Comparison of ENCODE assay signal across 1 cellular context in the genomic region with DNA sequence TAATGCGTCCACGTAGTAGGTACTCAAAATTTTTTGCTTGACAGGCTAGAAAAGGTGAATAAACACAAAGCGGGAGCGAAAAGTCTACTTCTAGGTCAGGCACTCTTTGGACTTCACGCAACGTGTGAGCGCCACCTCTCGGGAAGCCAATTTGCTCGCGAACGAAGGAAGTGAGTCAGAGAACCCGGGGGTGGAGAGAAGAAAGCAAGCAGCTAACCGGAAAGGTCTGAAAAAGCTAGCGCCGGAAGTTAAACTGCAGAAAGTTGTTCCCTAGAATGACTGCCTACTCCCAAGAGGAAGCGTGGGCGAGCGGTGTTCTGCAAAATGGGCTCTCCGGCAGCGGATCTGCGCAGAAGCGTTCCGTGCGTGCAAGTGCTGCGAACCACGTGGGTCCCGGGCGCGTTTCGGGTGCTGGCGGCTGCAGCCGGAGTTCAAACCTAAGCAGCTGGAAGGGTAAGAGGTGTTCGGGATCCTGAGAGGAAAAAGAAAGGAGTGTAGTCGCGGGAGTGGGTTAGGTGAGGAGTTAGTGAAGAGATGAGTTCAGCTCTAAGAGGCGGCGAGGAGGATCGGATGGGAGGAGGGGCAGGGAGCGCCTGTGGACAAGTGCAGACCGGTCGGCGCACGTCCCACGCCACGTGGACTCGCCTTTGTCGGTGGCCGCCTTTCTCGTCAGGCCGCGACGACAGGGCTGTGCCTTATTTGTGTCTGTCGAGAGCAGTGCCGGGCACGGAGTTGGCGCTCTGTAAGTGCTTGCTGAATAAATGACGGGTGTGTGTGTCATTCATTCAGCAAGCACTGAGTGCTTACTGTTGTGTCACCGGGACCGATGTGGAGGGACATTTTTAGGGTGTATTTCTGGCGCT.
TF ChIP-seq lines count a peak whose summit lies in the region.

TSS of gene NME1 (plus strand) at position 350 of the 863 bp plus-strand sequence. CDS start 2,096 bp downstream, outside the sequence.

TF ChIP-seq in K562, 482 proteins besides CTCF, POLR2A, EP300 and RAD21 (continued from another document and continues in another):
- TF ChIP-seq, protein P1, sequence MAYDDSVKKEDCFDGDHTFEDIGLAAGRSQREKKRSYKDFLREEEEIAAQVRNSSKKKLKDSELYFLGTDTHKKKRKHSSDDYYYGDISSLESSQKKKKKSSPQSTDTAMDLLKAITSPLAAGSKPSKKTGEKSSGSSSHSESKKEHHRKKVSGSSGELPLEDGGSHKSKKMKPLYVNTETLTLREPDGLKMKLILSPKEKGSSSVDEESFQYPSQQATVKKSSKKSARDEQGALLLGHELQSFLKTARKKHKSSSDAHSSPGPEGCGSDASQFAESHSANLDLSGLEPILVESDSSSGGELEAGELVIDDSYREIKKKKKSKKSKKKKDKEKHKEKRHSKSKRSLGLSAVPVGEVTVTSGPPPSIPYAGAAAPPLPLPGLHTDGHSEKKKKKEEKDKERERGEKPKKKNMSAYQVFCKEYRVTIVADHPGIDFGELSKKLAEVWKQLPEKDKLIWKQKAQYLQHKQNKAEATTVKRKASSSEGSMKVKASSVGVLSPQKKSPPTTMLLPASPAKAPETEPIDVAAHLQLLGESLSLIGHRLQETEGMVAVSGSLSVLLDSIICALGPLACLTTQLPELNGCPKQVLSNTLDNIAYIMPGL (CRISPR knock-in tag; IDR thresholded peaks at IDR 0.05), result peak; percentile 44; the same call in 1 of the 2 replicates
- no peak for TF ChIP-seq ZNF239 (CRISPR knock-in tag; IDR thresholded peaks at IDR 0.05)
- TF ChIP-seq CBFB (CRISPR knock-in tag; IDR thresholded peaks at IDR 0.05), result peak; percentile 89
- no peak for TF ChIP-seq TCFL5 (CRISPR knock-in tag; conservative IDR thresholded peaks at IDR 0.05)
- TF ChIP-seq, protein P2, sequence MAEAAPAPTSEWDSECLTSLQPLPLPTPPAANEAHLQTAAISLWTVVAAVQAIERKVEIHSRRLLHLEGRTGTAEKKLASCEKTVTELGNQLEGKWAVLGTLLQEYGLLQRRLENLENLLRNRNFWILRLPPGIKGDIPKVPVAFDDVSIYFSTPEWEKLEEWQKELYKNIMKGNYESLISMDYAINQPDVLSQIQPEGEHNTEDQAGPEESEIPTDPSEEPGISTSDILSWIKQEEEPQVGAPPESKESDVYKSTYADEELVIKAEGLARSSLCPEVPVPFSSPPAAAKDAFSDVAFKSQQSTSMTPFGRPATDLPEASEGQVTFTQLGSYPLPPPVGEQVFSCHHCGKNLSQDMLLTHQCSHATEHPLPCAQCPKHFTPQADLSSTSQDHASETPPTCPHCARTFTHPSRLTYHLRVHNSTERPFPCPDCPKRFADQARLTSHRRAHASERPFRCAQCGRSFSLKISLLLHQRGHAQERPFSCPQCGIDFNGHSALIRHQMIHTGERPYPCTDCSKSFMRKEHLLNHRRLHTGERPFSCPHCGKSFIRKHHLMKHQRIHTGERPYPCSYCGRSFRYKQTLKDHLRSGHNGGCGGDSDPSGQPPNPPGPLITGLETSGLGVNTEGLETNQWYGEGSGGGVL (CRISPR knock-in tag; IDR thresholded peaks at IDR 0.05), result no peak
- TF ChIP-seq, protein P3, sequence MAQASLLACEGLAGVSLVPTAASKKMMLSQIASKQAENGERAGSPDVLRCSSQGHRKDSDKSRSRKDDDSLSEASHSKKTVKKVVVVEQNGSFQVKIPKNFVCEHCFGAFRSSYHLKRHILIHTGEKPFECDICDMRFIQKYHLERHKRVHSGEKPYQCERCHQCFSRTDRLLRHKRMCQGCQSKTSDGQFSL (CRISPR knock-in tag; IDR thresholded peaks at IDR 0.05), result peak; percentile 37; the same call in 1 of the 2 replicates
- TF ChIP-seq, protein P3 (tag; IDR thresholded peaks at IDR 0.05), result no peak
- TF ChIP-seq NFE2L1 (tag; IDR thresholded peaks at IDR 0.05; ENCODE audit: borderline replicate concordance, low read depth), result no peak
- no peak for TF ChIP-seq DDX20 (tag; IDR thresholded peaks at IDR 0.05; ENCODE audit: low read depth)
- peak; percentile 92 for TF ChIP-seq NR2C1 (IDR thresholded peaks at IDR 0.05)
- TF ChIP-seq NR2C1 (tag; IDR thresholded peaks at IDR 0.05), result peak; percentile 97
- no peak for TF ChIP-seq RBM39 (optimal IDR thresholded peaks at IDR 0.05; ENCODE audit: low read depth, low read length)
- peak; percentile 76 for TF ChIP-seq HDAC3 (IDR thresholded peaks at IDR 0.05; ENCODE audit: borderline replicate concordance, partially characterized antibody)
- no peak for TF ChIP-seq CHCHD3 (CRISPR knock-in tag; IDR thresholded peaks at IDR 0.05)
- peak; percentile 99 for TF ChIP-seq SIN3A (IDR thresholded peaks at IDR 0.05; ENCODE audit: borderline replicate concordance in 2 of 2, control insufficient read depth in 1 of 2, low read depth in 2 of 2, low read length in 2 of 2)
- no peak for TF ChIP-seq SMARCB1 (IDR thresholded peaks at IDR 0.05; ENCODE audit: insufficient read length, low read depth)
- TF ChIP-seq ZNF134 (CRISPR knock-in tag; conservative IDR thresholded peaks at IDR 0.05), result 0 out of 2 replicates have a peak, but pooled peaks have one; percentile 13
- TF ChIP-seq PRMT5 (CRISPR knock-in tag; IDR thresholded peaks at IDR 0.05), result no peak
- TF ChIP-seq SMC3 (conservative IDR thresholded peaks at IDR 0.05; ENCODE audit: insufficient read depth, low read depth, low read length), result peak; percentile 93
- peak; percentile 61 for TF ChIP-seq PYGO2 (tag; IDR thresholded peaks at IDR 0.05)
- 0 out of 2 replicates have a peak, but pooled peaks have one; percentile 42 for TF ChIP-seq JUNB (CRISPR knock-in tag; conservative IDR thresholded peaks at IDR 0.05)
- TF ChIP-seq LARP7 (IDR thresholded peaks at IDR 0.05), result peak; percentile 98
- peak; percentile 66; the same call in 1 of the 2 replicates for TF ChIP-seq SMARCE1 (IDR thresholded peaks at IDR 0.05)
- no peak for TF ChIP-seq ZNF23 (CRISPR knock-in tag; IDR thresholded peaks at IDR 0.05)
- TF ChIP-seq HNRNPK (IDR thresholded peaks at IDR 0.05; ENCODE audit: low read depth, low read length, poor library complexity, severe bottlenecking), result no peak
- no peak for TF ChIP-seq XRCC4 (IDR thresholded peaks at IDR 0.05; ENCODE audit: extremely low read depth, insufficient read depth, insufficient read length)
- peak; percentile 88 for TF ChIP-seq ZC3H8 (IDR thresholded peaks at IDR 0.05)
- TF ChIP-seq, protein P4, sequence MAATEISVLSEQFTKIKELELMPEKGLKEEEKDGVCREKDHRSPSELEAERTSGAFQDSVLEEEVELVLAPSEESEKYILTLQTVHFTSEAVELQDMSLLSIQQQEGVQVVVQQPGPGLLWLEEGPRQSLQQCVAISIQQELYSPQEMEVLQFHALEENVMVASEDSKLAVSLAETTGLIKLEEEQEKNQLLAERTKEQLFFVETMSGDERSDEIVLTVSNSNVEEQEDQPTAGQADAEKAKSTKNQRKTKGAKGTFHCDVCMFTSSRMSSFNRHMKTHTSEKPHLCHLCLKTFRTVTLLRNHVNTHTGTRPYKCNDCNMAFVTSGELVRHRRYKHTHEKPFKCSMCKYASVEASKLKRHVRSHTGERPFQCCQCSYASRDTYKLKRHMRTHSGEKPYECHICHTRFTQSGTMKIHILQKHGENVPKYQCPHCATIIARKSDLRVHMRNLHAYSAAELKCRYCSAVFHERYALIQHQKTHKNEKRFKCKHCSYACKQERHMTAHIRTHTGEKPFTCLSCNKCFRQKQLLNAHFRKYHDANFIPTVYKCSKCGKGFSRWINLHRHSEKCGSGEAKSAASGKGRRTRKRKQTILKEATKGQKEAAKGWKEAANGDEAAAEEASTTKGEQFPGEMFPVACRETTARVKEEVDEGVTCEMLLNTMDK (IDR thresholded peaks at IDR 0.05; ENCODE audit: borderline replicate concordance, insufficient read depth, low read depth, low read length, poor library complexity, severe bottlenecking), result peak; percentile 37
- no peak for TF ChIP-seq SNRNP70 (optimal IDR thresholded peaks at IDR 0.05; ENCODE audit: low read depth, low read length)
- TF ChIP-seq GTF2E2 (tag; IDR thresholded peaks at IDR 0.05), result peak; percentile 87
- peak; percentile 100 for TF ChIP-seq GABPA (tag; conservative IDR thresholded peaks at IDR 0.05; ENCODE audit: low read depth)
- TF ChIP-seq RBBP5 (IDR thresholded peaks at IDR 0.05; ENCODE audit: borderline replicate concordance, insufficient read depth, low read length, poor library complexity, severe bottlenecking), result peak; percentile 97
- TF ChIP-seq SNAPC5 (CRISPR knock-in tag; IDR thresholded peaks at IDR 0.05), result no peak
- no peak for TF ChIP-seq HIVEP1 (CRISPR knock-in tag; IDR thresholded peaks at IDR 0.05)
- no peak for TF ChIP-seq PTRF (tag; IDR thresholded peaks at IDR 0.05)
- peak; percentile 100 for TF ChIP-seq GABPB1 (CRISPR knock-in tag; IDR thresholded peaks at IDR 0.05)
- peak; percentile 95 for TF ChIP-seq FOXP4 (CRISPR knock-in tag; IDR thresholded peaks at IDR 0.05; ENCODE audit: borderline replicate concordance)
- TF ChIP-seq ZKSCAN3 (CRISPR knock-in tag; IDR thresholded peaks at IDR 0.05), result no peak
- 0 out of 2 replicates have a peak, but pooled peaks have one; percentile 20 for TF ChIP-seq MAFK (IDR thresholded peaks at IDR 0.05; ENCODE audit: low read length)
- TF ChIP-seq, protein P5, sequence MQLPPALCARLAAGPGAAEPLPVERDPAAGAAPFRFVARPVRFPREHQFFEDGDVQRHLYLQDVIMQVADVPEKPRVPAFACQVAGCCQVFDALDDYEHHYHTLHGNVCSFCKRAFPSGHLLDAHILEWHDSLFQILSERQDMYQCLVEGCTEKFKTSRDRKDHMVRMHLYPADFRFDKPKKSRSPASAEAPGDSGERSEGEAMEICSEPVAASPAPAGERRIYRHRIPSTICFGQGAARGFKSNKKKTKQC (CRISPR knock-in tag; IDR thresholded peaks at IDR 0.05), result peak; percentile 94; the same call in 1 of the 2 replicates
- TF ChIP-seq MTA3 (IDR thresholded peaks at IDR 0.05; ENCODE audit: borderline replicate concordance), result peak; percentile 91
- no peak for TF ChIP-seq ZNF655 (CRISPR knock-in tag; IDR thresholded peaks at IDR 0.05)
- TF ChIP-seq PBX2 (CRISPR knock-in tag; IDR thresholded peaks at IDR 0.05; ENCODE audit: low read depth), result no peak
- no peak; the same call in 1 of the 2 replicates for TF ChIP-seq PBX2 (tag; conservative IDR thresholded peaks at IDR 0.05; ENCODE audit: low read depth)
- TF ChIP-seq NCOA2 (IDR thresholded peaks at IDR 0.05; ENCODE audit: partially characterized antibody in 2 of 2), result no peak
